ENCODE assay signal across 8 cellular contexts in the genomic region with DNA sequence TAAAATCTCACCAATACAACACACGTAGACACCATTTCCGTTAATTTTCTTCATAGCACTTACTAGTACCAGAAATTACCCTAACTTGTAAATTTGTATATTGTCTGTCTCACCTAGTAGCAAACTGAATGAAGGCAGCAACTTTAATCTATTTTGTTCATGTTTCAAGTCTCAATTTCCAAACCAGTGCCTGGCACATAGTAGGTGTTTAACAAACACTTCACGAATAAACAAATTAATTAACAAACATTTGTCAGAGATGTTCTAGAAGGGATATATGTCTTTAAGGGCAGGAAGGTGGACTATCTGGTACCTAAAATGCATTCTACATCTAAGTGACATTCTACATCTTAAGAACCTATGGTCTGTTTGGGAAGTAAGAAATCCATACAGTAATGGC. TPM values are rescaled to one million over a fixed set of nuclear protein-coding genes. Genes with fewer than 3 reads are reported as not detected.
DNase-seq lines count a peak whose midpoint lies in the region; ATAC-seq lines count a peak whose summit lies in the region.

No MANE protein-coding gene starts in this region.

- peaks cover 19% of the 10 kb centered on the region for H3K4me1 Mint-ChIP-seq in T-helper 1 cell treated with Interleukin-12 subunit alpha and Interleukin-12 subunit beta and Interleukin-4 antibody, amounts not matched to agents 30 μg/mL and 1 μg/mL, for 36 hours (ENCODE audit: low read depth)
- H3K4me1 Mint-ChIP-seq in activated T-helper 1 cell treated with anti-CD3 and anti-CD28 coated beads, Interleukin-12 subunit alpha, Interleukin-12 subunit beta, Interleukin-2, Interleukin-4 antibody, amounts not matched to agents 30 ng/mL and 10 ng/mL and 1 ng/mL, durations not matched to agents 14 hours and 24 hours and 36 hours (ENCODE audit: low read depth): peaks cover 42% of the 10 kb centered on the region

- no peaks in the 10 kb centered on the region for H3K9me3 Mint-ChIP-seq in T-helper 1 cell treated with Interleukin-12 subunit alpha and Interleukin-12 subunit beta and Interleukin-4 antibody, amounts not matched to agents 30 μg/mL and 1 μg/mL, for 36 hours
- no peaks in the 10 kb centered on the region for H3K9me3 Mint-ChIP-seq in activated T-helper 1 cell treated with anti-CD3 and anti-CD28 coated beads, Interleukin-12 subunit alpha, Interleukin-12 subunit beta, Interleukin-2, Interleukin-4 antibody, amounts not matched to agents 30 ng/mL and 10 ng/mL and 1 ng/mL, durations not matched to agents 14 hours and 24 hours and 36 hours

- H3K27ac ChIP-seq in iPS-20b (ENCODE audit: low read length): no peak overlapping the region
- H3K27ac ChIP-seq in stomach smooth muscle (ENCODE audit: low read length): no peak overlapping the region

- H3K27ac Mint-ChIP-seq in T-helper 1 cell treated with Interleukin-12 subunit alpha and Interleukin-12 subunit beta and Interleukin-4 antibody, amounts not matched to agents 30 μg/mL and 1 μg/mL, for 36 hours: peak overlapping the region; percentile 95
- H3K27ac Mint-ChIP-seq in activated T-helper 1 cell treated with anti-CD3 and anti-CD28 coated beads, Interleukin-12 subunit alpha, Interleukin-12 subunit beta, Interleukin-2, Interleukin-4 antibody, amounts not matched to agents 30 ng/mL and 10 ng/mL and 1 ng/mL, durations not matched to agents 14 hours and 24 hours and 36 hours: peak overlapping the region; percentile 98

- H3K4me1 ChIP-seq in iPS-20b (ENCODE audit: insufficient read depth, low read length): peaks cover 5% of the 10 kb centered on the region; the same call in 1 of the 2 replicates
- peaks cover 6% of the 10 kb centered on the region for H3K4me1 ChIP-seq in stomach smooth muscle (ENCODE audit: control insufficient read depth, insufficient read depth, low read length)

- H3K4me3 Mint-ChIP-seq in T-helper 1 cell treated with Interleukin-12 subunit alpha and Interleukin-12 subunit beta and Interleukin-4 antibody, amounts not matched to agents 30 μg/mL and 1 μg/mL, for 36 hours: peak overlapping the region; percentile 91
- H3K4me3 Mint-ChIP-seq in activated T-helper 1 cell treated with anti-CD3 and anti-CD28 coated beads, Interleukin-12 subunit alpha, Interleukin-12 subunit beta, Interleukin-2, Interleukin-4 antibody, amounts not matched to agents 30 ng/mL and 10 ng/mL and 1 ng/mL, durations not matched to agents 14 hours and 24 hours and 36 hours: peak overlapping the region; percentile 96

- DNase-seq in T-helper 1 cell: no peak
- DNase-seq in activated T-helper 1 cell treated with anti-CD3 and anti-CD28 coated beads, Interleukin-12 subunit alpha, Interleukin-12 subunit beta, Interleukin-2, Interleukin-4 antibody, amounts not matched to agents 30 ng/mL and 10 ng/mL and 1 ng/mL, durations not matched to agents 14 hours and 24 hours and 36 hours (ENCODE audit: low spot score): no peak
- DNase-seq in NCI-H1436 treated with DMSO at 0.1 percent for 48 hours (lab: John Stamatoyannopoulos, UW): no peak
- no peak for DNase-seq in activated CD4-positive, CD25-positive, alpha-beta regulatory T cell treated with anti-CD3 and anti-CD28 coated beads, Interleukin-2, amount 50 U/mL, for 72 hours

- H3K9me3 ChIP-seq in iPS-20b (ENCODE audit: insufficient read depth, low read depth, low read length) (no peaks in the 10 kb centered on the region), stomach smooth muscle (ENCODE audit: control insufficient read depth in 2 of 2, low read length in 2 of 2) (no peaks in the 10 kb centered on the region)

- H3K9ac ChIP-seq in iPS-20b (ENCODE audit: low read depth, low read length): peak overlapping the region; percentile 98; the same call in 1 of the 2 replicates
- peak overlapping the region in 1 of 2 donors; percentile 88 for H3K9ac ChIP-seq in stomach smooth muscle (ENCODE audit: low read length in 2 of 2)

- ATAC-seq in GM18519 (IDR thresholded peaks at IDR 0.05; ENCODE audit: low FRiP score, unreplicated experiment): no peak

- H3K4me3 ChIP-seq in iPS-20b (ENCODE audit: low read length) (peak overlapping the region; percentile 89), stomach smooth muscle (ENCODE audit: low read length in 2 of 2) (peak overlapping the region; percentile 68 to 99)

- intact Hi-C loops in activated T-helper 1 cell treated with anti-CD3 and anti-CD28 coated beads, Interleukin-12 subunit alpha, Interleukin-12 subunit beta, Interleukin-2, Interleukin-4 antibody, amounts not matched to agents 30 ng/mL and 10 ng/mL and 1 ng/mL, durations not matched to agents 14 hours and 24 hours and 36 hours (cut with micrococcal nuclease): loop anchor here (1.0 to 5.0 kb wide), 3 partner anchors 36 to 402 kb away; a partner anchor contains a TSS

- peaks cover 7% of the 10 kb centered on the region for H3K36me3 Mint-ChIP-seq in T-helper 1 cell treated with Interleukin-12 subunit alpha and Interleukin-12 subunit beta and Interleukin-4 antibody, amounts not matched to agents 30 μg/mL and 1 μg/mL, for 36 hours (ENCODE audit: low read depth)
- peaks cover 10% of the 10 kb centered on the region for H3K36me3 Mint-ChIP-seq in activated T-helper 1 cell treated with anti-CD3 and anti-CD28 coated beads, Interleukin-12 subunit alpha, Interleukin-12 subunit beta, Interleukin-2, Interleukin-4 antibody, amounts not matched to agents 30 ng/mL and 10 ng/mL and 1 ng/mL, durations not matched to agents 14 hours and 24 hours and 36 hours (ENCODE audit: low read depth)

- H3K27me3 ChIP-seq in iPS-20b (ENCODE audit: insufficient read depth, low read length): no peaks in the 10 kb centered on the region
- H3K27me3 ChIP-seq in stomach smooth muscle (ENCODE audit: control insufficient read depth in 1 of 2, insufficient read depth in 2 of 2, low read length in 2 of 2): no peaks in the 10 kb centered on the region

- no peaks in the 10 kb centered on the region for H3K27me3 Mint-ChIP-seq in T-helper 1 cell treated with Interleukin-12 subunit alpha and Interleukin-12 subunit beta and Interleukin-4 antibody, amounts not matched to agents 30 μg/mL and 1 μg/mL, for 36 hours (ENCODE audit: low read depth)
- H3K27me3 Mint-ChIP-seq in activated T-helper 1 cell treated with anti-CD3 and anti-CD28 coated beads, Interleukin-12 subunit alpha, Interleukin-12 subunit beta, Interleukin-2, Interleukin-4 antibody, amounts not matched to agents 30 ng/mL and 10 ng/mL and 1 ng/mL, durations not matched to agents 14 hours and 24 hours and 36 hours (ENCODE audit: insufficient read depth): peaks cover 2% of the 10 kb centered on the region

- H3K36me3 ChIP-seq in iPS-20b (ENCODE audit: insufficient read depth, low read depth, low read length) (peaks cover 25% of the 10 kb centered on the region), stomach smooth muscle (ENCODE audit: control insufficient read depth in 2 of 2, insufficient read depth in 2 of 2, low read length in 2 of 2) (no peaks in the 10 kb centered on the region)

RNA-seq across cellular contexts. Expression of a gene that starts 1.0 kb away (rescaled TPM):
- 49.8 and 51.7 TPM in 2 replicates for total RNA-seq in activated T-helper 1 cell treated with anti-CD3 and anti-CD28 coated beads, Interleukin-12 subunit alpha, Interleukin-12 subunit beta, Interleukin-2, Interleukin-4 antibody, amounts not matched to agents 30 ng/mL and 10 ng/mL and 1 ng/mL, durations not matched to agents 14 hours and 24 hours and 36 hours

RNA-seq across cellular contexts. Expression of a gene that starts 42.2 kb away (rescaled TPM):
- 0.12 and 0.13 TPM in 2 replicates for total RNA-seq in activated T-helper 1 cell treated with anti-CD3 and anti-CD28 coated beads, Interleukin-12 subunit alpha, Interleukin-12 subunit beta, Interleukin-2, Interleukin-4 antibody, amounts not matched to agents 30 ng/mL and 10 ng/mL and 1 ng/mL, durations not matched to agents 14 hours and 24 hours and 36 hours
